1 cellular context compared by ENCODE assay signal in genomic region chr18:55064760-55065159, GRCh38.
TF ChIP-seq lines count a peak whose summit lies in the region.

No MANE protein-coding gene starts in this region.

TF ChIP-seq in GM12878, 131 proteins besides CTCF, POLR2A, EP300 and RAD21 (continued from another document and continues in another):
- TF ChIP-seq ZBTB40 (IDR thresholded peaks at IDR 0.05; ENCODE audit: borderline replicate concordance) (no peak), ZNF687 (IDR thresholded peaks at IDR 0.05) (no peak; the same call in 1 of the 2 replicates), SPI1 (IDR thresholded peaks at IDR 0.05; ENCODE audit: borderline replicate concordance, insufficient read depth, low read depth, low read length) (peak; percentile 84), CBX3 (IDR thresholded peaks at IDR 0.05; ENCODE audit: borderline replicate concordance, low read depth) (no peak), USF2 (IDR thresholded peaks at IDR 0.05; ENCODE audit: borderline replicate concordance, low read depth, low read length) (no peak), MTA3 (IDR thresholded peaks at IDR 0.05; ENCODE audit: borderline replicate concordance, low read length) (peak; percentile 32; the same call in 1 of the 2 replicates), CUX1 (IDR thresholded peaks at IDR 0.05; ENCODE audit: insufficient replicate concordance, low read depth, low read length) (no peak), ZBED1 (IDR thresholded peaks at IDR 0.05; ENCODE audit: borderline replicate concordance) (no peak), KAT2A (conservative IDR thresholded peaks at IDR 0.05; ENCODE audit: control insufficient read depth, low read depth, low read length) (no peak), SMARCA5 (IDR thresholded peaks at IDR 0.05) (no peak), SREBF1 (IDR thresholded peaks at IDR 0.05; ENCODE audit: low read length) (no peak), POU2F2 (IDR thresholded peaks at IDR 0.05; ENCODE audit: borderline replicate concordance, low read depth, low read length) (peak; percentile 89; the same call in 2 of the 3 replicates), MLLT1 (IDR thresholded peaks at IDR 0.05) (no peak), NR2C2 (IDR thresholded peaks at IDR 0.05; ENCODE audit: borderline replicate concordance, control insufficient read depth, insufficient read length, low read depth) (no peak), BACH1 (IDR thresholded peaks at IDR 0.05; ENCODE audit: borderline replicate concordance) (no peak), E2F4 (IDR thresholded peaks at IDR 0.05; ENCODE audit: low read depth, low read length) (no peak), KLF5 (IDR thresholded peaks at IDR 0.05; ENCODE audit: partially characterized antibody) (no peak), ASH2L (IDR thresholded peaks at IDR 0.05; ENCODE audit: borderline replicate concordance, low read depth) (no peak), EED (IDR thresholded peaks at IDR 0.05; ENCODE audit: low read depth) (no peak), HDAC6 (IDR thresholded peaks at IDR 0.05; ENCODE audit: unreplicated experiment) (no peak), MAX (IDR thresholded peaks at IDR 0.05; ENCODE audit: low read depth, low read length) (no peak), POLR2AphosphoS5 (IDR thresholded peaks at IDR 0.05; ENCODE audit: low read length) (no peak), ATF2 (IDR thresholded peaks at IDR 0.05; ENCODE audit: low read length) (peak; percentile 55; the same call in 1 of the 2 replicates), PKNOX1 (IDR thresholded peaks at IDR 0.05) (0 out of 2 replicates have a peak, but pooled peaks have one; percentile 23), RB1 (IDR thresholded peaks at IDR 0.05; ENCODE audit: borderline replicate concordance) (no peak), NRF1 (conservative IDR thresholded peaks at IDR 0.05; ENCODE audit: low read depth, low read length) (no peak), PAX8 (IDR thresholded peaks at IDR 0.05) (no peak), PBX3 (IDR thresholded peaks at IDR 0.05; ENCODE audit: insufficient replicate concordance, low read depth, low read length) (no peak), TARDBP (IDR thresholded peaks at IDR 0.05; ENCODE audit: borderline replicate concordance) (no peak), NR2F1 (conservative IDR thresholded peaks at IDR 0.05) (peak; percentile 49; the same call in 1 of the 2 replicates), YY1 (IDR thresholded peaks at IDR 0.05; ENCODE audit: low read depth, low read length) (no peak; the same call in 1 of the 2 replicates)
